ENCODE assay signal across 8 cellular contexts in the genomic region with DNA sequence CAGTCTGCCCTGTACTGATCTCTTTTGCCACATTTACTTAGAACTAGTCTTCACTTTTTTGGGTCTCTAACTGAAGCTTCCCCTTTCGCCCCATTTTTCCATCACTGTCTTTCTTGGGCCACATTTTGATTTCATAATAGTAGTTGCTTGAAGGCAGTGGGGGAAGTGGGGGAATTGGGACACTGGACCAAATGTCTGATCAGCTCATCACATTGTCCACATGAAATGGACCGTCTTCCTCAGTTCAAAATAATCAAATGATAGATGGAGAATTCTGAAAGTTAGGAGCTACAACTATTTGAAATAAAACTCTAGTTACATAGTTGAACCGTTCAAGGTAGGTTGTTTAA. TPM values are rescaled to one million over a fixed set of nuclear protein-coding genes. Genes with fewer than 3 reads are reported as not detected.
DNase-seq lines count a peak whose midpoint lies in the region; ATAC-seq and TF ChIP-seq lines count a peak whose summit lies in the region.

No MANE protein-coding gene starts in this region.

- H3K4me3 ChIP-seq in GM12875 (ENCODE audit: low read depth, low read length) (peak overlapping the region; percentile 96), SJCRH30 (peak overlapping the region; percentile 89), fibroblast of mammary gland (ENCODE audit: control insufficient read depth, low read depth, low read length) (peak overlapping the region; percentile 68), retinal pigment epithelial cell (ENCODE audit: low read length) (peak overlapping the region; percentile 98)

- peak overlapping the region; percentile 77; the same call in 1 of the 2 replicates for H3K27ac ChIP-seq in SJCRH30

- no peak for TF ChIP-seq CTCF in GM12875 (IDR thresholded peaks at IDR 0.05; ENCODE audit: borderline replicate concordance, insufficient read depth, low read depth, low read length)
- no peak for TF ChIP-seq CTCF in fibroblast of mammary gland (conservative IDR thresholded peaks at IDR 0.05; ENCODE audit: control insufficient read depth, insufficient read depth, low read depth, low read length)
- no peak for TF ChIP-seq CTCF in retinal pigment epithelial cell (conservative IDR thresholded peaks at IDR 0.05; ENCODE audit: low read depth, low read length)

- H3K36me3 ChIP-seq in SJCRH30 = 0 out of 2 replicates have a peak, but pooled peaks cover 3% of the 10 kb centered on the region

- no peaks in the 10 kb centered on the region for H3K4me1 ChIP-seq in SJCRH30

- H3K27me3 ChIP-seq in SJCRH30 = no peaks in the 10 kb centered on the region

- no peak for DNase-seq in SJCRH30
- no peak for DNase-seq in fibroblast of mammary gland (ENCODE audit: low read depth)
- no peak for DNase-seq in retinal pigment epithelial cell (ENCODE audit: low read depth)
- no peak for DNase-seq in D341Med (ENCODE audit: low spot score)

- no peaks in the 10 kb centered on the region for H3K9me3 ChIP-seq in SJCRH30 (replicated peaks)

- no peak for ATAC-seq in GM21717 (IDR thresholded peaks at IDR 0.05; ENCODE audit: unreplicated experiment)
- no peak for ATAC-seq in HG03159 (IDR thresholded peaks at IDR 0.05; ENCODE audit: unreplicated experiment)
- no peak for ATAC-seq in GM19463 (IDR thresholded peaks at IDR 0.05; ENCODE audit: unreplicated experiment)

RNA-seq across cellular contexts. Expression of a gene that starts 0.7 kb away (rescaled TPM):
- total RNA-seq in SJCRH30 (2014; rRNA removed; shearing (Covaris generic)) = 44.1 and 49.9 TPM in 2 replicates
